ENCODE assay signal across 1 cellular context in genomic region chr3:48599077-48599501, GRCh38.
TF ChIP-seq lines count a peak whose summit lies in the region.

No MANE protein-coding gene starts in this region.

TF ChIP-seq in IMR-90, 13 proteins besides CTCF, POLR2A, EP300 and RAD21:
- TF ChIP-seq MXI1 (IDR thresholded peaks at IDR 0.05; ENCODE audit: borderline replicate concordance, low read depth, low read length), result no peak
- no peak for TF ChIP-seq MAFK (IDR thresholded peaks at IDR 0.05; ENCODE audit: low read depth, low read length)
- TF ChIP-seq ELK1 (IDR thresholded peaks at IDR 0.05; ENCODE audit: borderline replicate concordance, low read depth, low read length), result no peak
- TF ChIP-seq CEBPB (IDR thresholded peaks at IDR 0.05; ENCODE audit: low read depth, low read length), result no peak
- TF ChIP-seq NFE2L2 (IDR thresholded peaks at IDR 0.05; ENCODE audit: low read depth, low read length), result no peak
- TF ChIP-seq MAZ (IDR thresholded peaks at IDR 0.05; ENCODE audit: borderline replicate concordance, low read depth, low read length), result no peak
- no peak for TF ChIP-seq BHLHE40 (IDR thresholded peaks at IDR 0.05; ENCODE audit: low read depth, low read length)
- TF ChIP-seq FOS (IDR thresholded peaks at IDR 0.05; ENCODE audit: low read depth, low read length), result no peak
